ENCODE assay signal across 9 cellular contexts in the genomic region with DNA sequence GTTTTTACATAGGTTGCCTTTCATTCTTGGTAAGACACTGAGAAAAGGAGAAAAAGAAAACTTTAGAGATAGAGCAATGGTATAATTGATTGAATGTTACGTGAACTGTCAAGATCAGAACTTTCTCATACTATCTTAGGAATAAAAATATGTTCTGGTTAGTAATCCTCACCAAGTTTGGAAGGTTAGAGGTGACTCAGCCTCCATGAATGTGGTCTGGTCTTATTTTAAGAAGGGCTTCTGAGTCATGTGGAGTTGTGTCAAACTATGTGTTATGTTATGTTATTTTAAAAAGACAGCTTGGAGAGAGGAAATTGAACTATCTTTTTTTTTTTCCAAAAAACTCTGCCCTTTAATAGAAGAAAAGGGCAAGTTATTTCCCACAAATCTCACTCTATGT.
DNase-seq lines count a peak whose midpoint lies in the region; ATAC-seq and TF ChIP-seq lines count a peak whose summit lies in the region.
"Had no signal": no experiment of that assay in that cellular context is flagged by ENCODE, and none has a peak within 500 bp of the region (broad histone marks: within the 10 kb centered on the region; RNA-seq: fewer than 3 reads in every experiment).

No MANE protein-coding gene starts in this region.

- POLR2A ChIA-PET in RWPE1 (lab: Yijun Ruan, JAX; ENCODE audit: low non-redundant PET): no interaction called here

- H3K9me3 Mint-ChIP-seq in endothelial cell (ENCODE audit: unreplicated experiment): no peaks in the 10 kb centered on the region

- no peak overlapping the region for H3K4me3 ChIP-seq in retinal pigment epithelial cell (ENCODE audit: low read length)

- peak; percentile 94 for DNase-seq in GM04504 (ENCODE audit: low read depth)
- DNase-seq in RWPE1 (ENCODE audit: low spot score): peak; percentile 83
- peak; percentile 97 for DNase-seq in fibroblast of gingiva (ENCODE audit: low read depth)
- DNase-seq in retinal pigment epithelial cell (ENCODE audit: low read depth): peak; percentile 96
- DNase-seq in endothelial cell (ENCODE audit: low spot score): no peak
- no peak for DNase-seq in CD1c-positive myeloid dendritic cell (ENCODE audit: extremely low spot score)
- no peak for DNase-seq in mucosa of gallbladder (ENCODE audit: low spot score)
- DNase-seq: NCI-H526 had no signal

- H3K27me3 Mint-ChIP-seq in endothelial cell (ENCODE audit: unreplicated experiment): peaks cover 2% of the 10 kb centered on the region

- no peak overlapping the region for H3K27ac Mint-ChIP-seq in endothelial cell (ENCODE audit: unreplicated experiment)

- CTCF ChIA-PET in RWPE1 (lab: Yijun Ruan, JAX): interaction anchor here (0.7 kb wide), 1 partner anchor 494 kb away, joined by 4 read pairs; no protein-coding TSS in a partner anchor

- ATAC-seq in HG03520 (IDR thresholded peaks at IDR 0.05; ENCODE audit: unreplicated experiment): no peak

- no peak overlapping the region for H3K4me3 Mint-ChIP-seq in endothelial cell (ENCODE audit: unreplicated experiment)

- peaks cover 25% of the 10 kb centered on the region for H3K4me1 Mint-ChIP-seq in endothelial cell (ENCODE audit: unreplicated experiment)

- no peaks in the 10 kb centered on the region for H3K36me3 Mint-ChIP-seq in endothelial cell (ENCODE audit: low read depth, unreplicated experiment)

- TF ChIP-seq CTCF in RWPE1 (conservative IDR thresholded peaks at IDR 0.05; ENCODE audit: low read depth): no peak
- no peak for TF ChIP-seq CTCF in retinal pigment epithelial cell (conservative IDR thresholded peaks at IDR 0.05; ENCODE audit: low read depth, low read length)
- no peak for TF ChIP-seq CTCF in endothelial cell (IDR thresholded peaks at IDR 0.05; ENCODE audit: unreplicated experiment)

- H3K27ac ChIP-seq in RWPE1: no peak overlapping the region

Comparison
In these comparisons a context has a peak if more than half of its experiments do, and no peak if none do; other contexts are left out.
1. DNase-seq: peak in GM04504 (single experiment), RWPE1 (single experiment), fibroblast of gingiva (single experiment) and retinal pigment epithelial cell (single experiment); none in endothelial cell (single experiment), CD1c-positive myeloid dendritic cell (single experiment) and mucosa of gallbladder (single experiment).